8 cellular contexts compared by ENCODE assay signal in genomic region chr2:112431587-112432295, GRCh38. TPM values are rescaled to one million over a fixed set of nuclear protein-coding genes. Genes with fewer than 3 reads are reported as not detected.
DNase-seq lines count a peak whose midpoint lies in the region; ATAC-seq and TF ChIP-seq lines count a peak whose summit lies in the region.
"Not testable (repeated sequence)": the region's sequence is repeated elsewhere in the genome, so short reads cannot be mapped to it uniquely, and the experiment has no call there.

No MANE protein-coding gene starts in this region.

- not testable (repeated sequence) for H3K36me3 ChIP-seq in sigmoid colon, upper lobe of left lung

- intact Hi-C loops in sigmoid colon (cut with DNase I), result loop anchor here (5.0 kb wide), 1 partner anchor 309 kb away; no protein-coding TSS in a partner anchor

- not testable (repeated sequence) for TF ChIP-seq POLR2A in NB4 (IDR thresholded peaks at IDR 0.05; ENCODE audit: extremely low read depth, insufficient read length); sigmoid colon (IDR thresholded peaks at IDR 0.05); upper lobe of left lung (IDR thresholded peaks at IDR 0.05)

- not testable (repeated sequence) for TF ChIP-seq CTCF in NB4 (IDR thresholded peaks at IDR 0.05; ENCODE audit: low read depth, low read length); fibroblast of villous mesenchyme (IDR thresholded peaks at IDR 0.05; ENCODE audit: insufficient read depth, low read depth, low read length); sigmoid colon (IDR thresholded peaks at IDR 0.05); upper lobe of left lung (IDR thresholded peaks at IDR 0.05)
- peak; percentile 42 for TF ChIP-seq CTCF in chondrocyte (IDR thresholded peaks at IDR 0.05)

- not testable (repeated sequence) for H3K4me3 ChIP-seq in NB4 (ENCODE audit: low read depth, low read length)
- H3K4me3 ChIP-seq in fibroblast of villous mesenchyme (ENCODE audit: low read depth, low read length) (peak overlapping the region; percentile 50), sigmoid colon (peak overlapping the region in 3 of 4 donors; percentile 53 to 69 (median 67)), upper lobe of left lung (peak overlapping the region in 3 of 4 donors; percentile 54 to 67 (median 61))

- peak overlapping the region; percentile 81 for H3K4me3 Mint-ChIP-seq in activated T-helper 17 cell treated with anti-CD3 and anti-CD28 coated beads, Interleukin-2, amount 50 U/mL, for 72 hours
- H3K4me3 Mint-ChIP-seq in chondrocyte (ENCODE audit: unreplicated experiment), result peak overlapping the region; percentile 59

- H3K27ac ChIP-seq in sigmoid colon, result peak overlapping the region; percentile 82 to 93 (median 88)
- peak overlapping the region in 2 of 4 donors; percentile 85 to 88 for H3K27ac ChIP-seq in upper lobe of left lung

- not testable (repeated sequence) for H3K9me3 Mint-ChIP-seq in activated T-helper 17 cell treated with anti-CD3 and anti-CD28 coated beads, Interleukin-2, amount 50 U/mL, for 72 hours; chondrocyte (ENCODE audit: low read depth)

- DNase-seq in GM04503 (ENCODE audit: low read depth), result peak; percentile 3
- peak; percentile 25 for DNase-seq in NB4 (ENCODE audit: low read depth)
- DNase-seq in chondrocyte (ENCODE audit: low spot score); sigmoid colon; upper lobe of left lung: not testable (repeated sequence)
- peak; percentile 16 for DNase-seq in fibroblast of villous mesenchyme (ENCODE audit: low read depth)
- DNase-seq in medulla oblongata (ENCODE audit: extremely low spot score), result peak; percentile 4

- not testable (repeated sequence) for H3K27me3 ChIP-seq in sigmoid colon, upper lobe of left lung

- H3K4me1 Mint-ChIP-seq in activated T-helper 17 cell treated with anti-CD3 and anti-CD28 coated beads, Interleukin-2, amount 50 U/mL, for 72 hours; chondrocyte (ENCODE audit: low read depth): not testable (repeated sequence)

- H3K4me1 ChIP-seq in sigmoid colon, result peaks cover 0 to 11% (median 9%) of the 10 kb centered on the region in 4 donors
- not testable (repeated sequence) for H3K4me1 ChIP-seq in upper lobe of left lung

- not testable (repeated sequence) for H3K9me3 ChIP-seq in sigmoid colon, upper lobe of left lung

- ATAC-seq in activated T-helper 17 cell treated with anti-CD3 and anti-CD28 coated beads, Interleukin-2, amount 50 U/mL, for 72 hours (replicated peaks); upper lobe of left lung (ENCODE audit: low FRiP score in 2 of 2): not testable (repeated sequence)

- H3K36me3 Mint-ChIP-seq in activated T-helper 17 cell treated with anti-CD3 and anti-CD28 coated beads, Interleukin-2, amount 50 U/mL, for 72 hours (ENCODE audit: low read depth); chondrocyte (ENCODE audit: low read depth): not testable (repeated sequence)

- not testable (repeated sequence) for TF ChIP-seq EP300 in sigmoid colon (IDR thresholded peaks at IDR 0.05); upper lobe of left lung (IDR thresholded peaks at IDR 0.05)

- H3K27ac Mint-ChIP-seq in activated T-helper 17 cell treated with anti-CD3 and anti-CD28 coated beads, Interleukin-2, amount 50 U/mL, for 72 hours, result peak overlapping the region; percentile 82
- not testable (repeated sequence) for H3K27ac Mint-ChIP-seq in chondrocyte (ENCODE audit: unreplicated experiment)

- 91 to 94% methylated on average over 21 of the region's 21 CpGs for WGBS in sigmoid colon, 2 donors
- 95 to 96% methylated on average over 21 of the region's 21 CpGs for WGBS in upper lobe of left lung, 2 donors

- H3K27me3 Mint-ChIP-seq in activated T-helper 17 cell treated with anti-CD3 and anti-CD28 coated beads, Interleukin-2, amount 50 U/mL, for 72 hours; chondrocyte (ENCODE audit: low read depth): not testable (repeated sequence)

RNA-seq across cellular contexts. Expression of gene RGPD8, which starts 1.7 kb away (rescaled TPM):
- total RNA-seq in activated T-helper 17 cell treated with anti-CD3 and anti-CD28 coated beads, Interleukin-2, amount 50 U/mL, for 72 hours, result 1 to 10 TPM; 6.1 to 9.5 TPM
- 5.0 to 10.2 TPM (median 6.8 TPM) in 3 replicates for total RNA-seq in chondrocyte
- total RNA-seq in fibroblast of villous mesenchyme, result 12.6 and 19.0 TPM in 2 replicates
- 10 to 100 TPM; 16.1 to 34.1 (median 21.7) TPM for total RNA-seq in sigmoid colon
- polyA plus RNA-seq in sigmoid colon, result 1 to 10 TPM in 1 of 3 donors, under 1 TPM in 2; 0.23 to 2.1 (median 0.60) TPM
- total RNA-seq in upper lobe of left lung, result 10 to 100 TPM in 5 of 6 donors, 1 to 10 TPM in 1; 9.2 to 59.7 (median 20.4) TPM

RNA-seq across cellular contexts. Expression of gene TTL, which starts 50.2 kb away (rescaled TPM):
- total RNA-seq in activated T-helper 17 cell treated with anti-CD3 and anti-CD28 coated beads, Interleukin-2, amount 50 U/mL, for 72 hours, result 10 to 100 TPM; 12.7 to 28.1 TPM
- total RNA-seq in chondrocyte (67.9 to 82.6 TPM (median 68.8 TPM) in 3 replicates), fibroblast of villous mesenchyme (43.5 and 63.9 TPM in 2 replicates), sigmoid colon (10 to 100 TPM; 16.5 to 29.6 (median 23.6) TPM), upper lobe of left lung (10 to 100 TPM; 11.5 to 45.4 (median 27.8) TPM)
- polyA plus RNA-seq in sigmoid colon, result 1 to 10 TPM; 3.6 to 9.7 (median 8.6) TPM
